Comparison of ENCODE assay signal across 27 cellular contexts in genomic region chr7:47297120-47297519, GRCh38.
"Had no signal": no experiment of that assay in that cellular context is flagged by ENCODE, and none has a peak within 500 bp of the region (broad histone marks: within the 10 kb centered on the region; RNA-seq: fewer than 3 reads in every experiment).

No MANE protein-coding gene starts in this region.

- H3K4me3 Mint-ChIP-seq: mesothelial cell of epicardium; naive B cell; natural killer cell treated with Interleukin-12 subunit alpha and Interleukin-12 subunit beta and Interleukin-15 and Interleukin-18, amount 100 ng/mL, for 72 hours; neural crest cell; stimulated activated effector memory CD8-positive, alpha-beta T cell treated with anti-CD3 and anti-CD28 coated beads, Interleukin-12 subunit alpha, Interleukin-12 subunit beta, amount 100 ng/mL, for 72 hours had no signal

- DNase-seq: central memory CD4-positive, alpha-beta T cell; cortex of kidney; foreskin fibroblast; gastrocnemius medialis; heart left ventricle; hippocampal formation; kidney glomerular epithelial cell; left ventricle myocardium superior; lower lobe of right lung; mucosa of descending colon; naive B cell; pancreas; sigmoid colon; stimulated activated CD4-positive, alpha-beta T cell treated with anti-CD3 and anti-CD28 coated beads, Interleukin-2, amount 100 ng/mL, for 24 hours; stimulated activated CD4-positive, alpha-beta T cell treated with anti-CD3 and anti-CD28 coated beads, Interleukin-4, amount 100 ng/mL, for 24 hours; stimulated activated naive CD4-positive, alpha-beta T cell treated with Interleukin-2 at 50 U/mL for 16 hours; stomach; thyroid gland; upper lobe of right lung; uterus had no signal

- H3K4me3 ChIP-seq: gastrocnemius medialis, heart left ventricle, lower lobe of right lung, mucosa of descending colon, pancreas, sigmoid colon, stomach, thyroid gland, upper lobe of right lung, uterus had no signal

- H3K36me3 Mint-ChIP-seq: natural killer cell treated with Interleukin-12 subunit alpha and Interleukin-12 subunit beta and Interleukin-15 and Interleukin-18, amount 100 ng/mL, for 72 hours; stimulated activated effector memory CD8-positive, alpha-beta T cell treated with anti-CD3 and anti-CD28 coated beads, Interleukin-12 subunit alpha, Interleukin-12 subunit beta, amount 100 ng/mL, for 72 hours had no signal

- H3K27me3 ChIP-seq: gastrocnemius medialis, heart left ventricle, neutrophil, pancreas, sigmoid colon, stomach, thyroid gland, upper lobe of right lung, uterus had no signal

- H3K36me3 ChIP-seq: neutrophil, uterus had no signal

- H3K27ac Mint-ChIP-seq: mesothelial cell of epicardium; naive B cell; natural killer cell treated with Interleukin-12 subunit alpha and Interleukin-12 subunit beta and Interleukin-15 and Interleukin-18, amount 100 ng/mL, for 72 hours; progenitor cell of endocrine pancreas; stimulated activated effector memory CD8-positive, alpha-beta T cell treated with anti-CD3 and anti-CD28 coated beads, Interleukin-12 subunit alpha, Interleukin-12 subunit beta, amount 100 ng/mL, for 72 hours had no signal

- H3K4me1 Mint-ChIP-seq: stimulated activated effector memory CD8-positive, alpha-beta T cell treated with anti-CD3 and anti-CD28 coated beads, Interleukin-12 subunit alpha, Interleukin-12 subunit beta, amount 100 ng/mL, for 72 hours had no signal

- H3K9me3 Mint-ChIP-seq: mesothelial cell of epicardium; naive B cell; natural killer cell treated with Interleukin-12 subunit alpha and Interleukin-12 subunit beta and Interleukin-15 and Interleukin-18, amount 100 ng/mL, for 72 hours; neural crest cell; stimulated activated effector memory CD8-positive, alpha-beta T cell treated with anti-CD3 and anti-CD28 coated beads, Interleukin-12 subunit alpha, Interleukin-12 subunit beta, amount 100 ng/mL, for 72 hours had no signal

- H3K27me3 Mint-ChIP-seq: naive B cell; natural killer cell treated with Interleukin-12 subunit alpha and Interleukin-12 subunit beta and Interleukin-15 and Interleukin-18, amount 100 ng/mL, for 72 hours had no signal

- H3K9me3 ChIP-seq: gastrocnemius medialis, heart left ventricle, lower lobe of right lung, mucosa of descending colon, neutrophil, pancreas, sigmoid colon, stomach, thyroid gland, upper lobe of right lung, uterus had no signal

- H3K27ac ChIP-seq: epithelial cell of prostate, heart left ventricle, lower lobe of right lung, neutrophil, pancreas, sigmoid colon, stomach, thyroid gland, upper lobe of right lung, uterus had no signal

- H3K4me1 ChIP-seq: thyroid gland had no signal
